In the genomic region with DNA sequence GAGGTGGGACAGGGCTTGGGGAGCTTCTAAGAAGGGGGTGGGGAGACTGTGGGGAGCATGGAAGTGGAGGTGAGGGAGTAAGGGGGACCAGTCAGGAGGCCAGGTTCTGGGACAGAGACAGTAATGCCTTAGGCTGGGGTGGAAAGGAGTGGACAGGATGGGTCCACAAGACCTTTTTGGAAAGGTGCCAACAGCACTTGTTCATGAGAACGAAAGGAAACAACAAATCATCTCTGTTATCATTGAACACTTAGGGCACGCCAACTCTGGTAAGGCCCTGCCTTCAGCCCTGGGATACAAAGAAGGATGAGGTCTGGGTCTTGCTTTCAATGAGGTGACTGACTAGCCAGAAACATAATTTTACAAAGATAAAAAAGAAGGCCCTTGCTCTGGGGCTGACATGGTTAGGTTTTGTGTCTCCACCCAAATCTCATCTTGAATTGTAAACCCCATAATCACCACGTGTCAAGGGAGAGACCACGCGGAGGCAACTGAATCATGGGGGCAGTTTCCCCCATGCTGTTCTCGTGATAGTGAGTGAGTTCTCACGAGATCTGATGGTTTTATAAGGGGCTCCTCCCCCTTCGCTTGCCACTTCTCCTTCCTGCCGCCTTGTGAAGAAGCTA, we compare ENCODE assay signal across 16 cellular contexts.
DNase-seq lines count a peak whose midpoint lies in the region; ATAC-seq and TF ChIP-seq lines count a peak whose summit lies in the region.
"Had no signal": no experiment of that assay in that cellular context is flagged by ENCODE, and none has a peak within 500 bp of the region (broad histone marks: within the 10 kb centered on the region; RNA-seq: fewer than 3 reads in every experiment).

No MANE protein-coding gene starts in this region.

- H3K9me3 ChIP-seq in PC-3 (ENCODE audit: low read length) (no peaks in the 10 kb centered on the region), stomach (no peaks in the 10 kb centered on the region)
- H3K9me3 ChIP-seq: heart left ventricle, SJCRH30 had no signal

- H3K4me1 ChIP-seq in PC-3 (ENCODE audit: insufficient read depth, low read length) (peaks cover 46% of the 10 kb centered on the region), stomach (peaks cover 22 to 33% (median 29%) of the 10 kb centered on the region in 4 donors)

- intact Hi-C loops in PC-3 (cut with micrococcal nuclease), result loop anchor here (5.0 kb wide), 1 partner anchor 421 kb away; no protein-coding TSS in a partner anchor
- intact Hi-C loops in stomach (cut with DNase I; ENCODE audit: low total_unique reads), result no loop called here

- no peaks in the 10 kb centered on the region for H3K79me2 ChIP-seq in PC-3 (ENCODE audit: low read length)

- CTCF ChIA-PET in PC-3 (lab: Charles Lee), result no interaction called here

- no TSS peak for BruUV-seq in PC-3 (replicated peaks; lab: Mats Ljungman, UMichigan)

- H2AFZ ChIP-seq in PC-3 (ENCODE audit: low read length), result no peak overlapping the region

- TF ChIP-seq CTCF in PC-3 (conservative IDR thresholded peaks at IDR 0.05; ENCODE audit: low read depth, low read length), result no peak
- TF ChIP-seq CTCF in stomach (IDR thresholded peaks at IDR 0.05), result no peak

- peak overlapping the region; percentile 67 for H3K9ac ChIP-seq in PC-3 (ENCODE audit: low read length)

- 79 to 86% (median 84%) methylated on average over 9 of the region's 9 CpGs for WGBS in stomach, 5 donors

- peak overlapping the region; percentile 90 for H3K27ac ChIP-seq in PC-3 (ENCODE audit: low read length)
- peak overlapping the region; percentile 80 to 90 (median 84) for H3K27ac ChIP-seq in stomach
- H3K27ac ChIP-seq: SJCRH30 had no signal

- H3K4me3 ChIP-seq in PC-3 (ENCODE audit: low read length) (no peak overlapping the region), stomach (no peak overlapping the region)
- H3K4me3 ChIP-seq: heart left ventricle, SJCRH30 had no signal

- no peaks in the 10 kb centered on the region for H4K20me1 ChIP-seq in PC-3 (ENCODE audit: low read length)

- H3K9me2 ChIP-seq in PC-3 (replicated peaks; ENCODE audit: low read length), result no peaks in the 10 kb centered on the region

- POLR2A ChIA-PET in PC-3 (lab: Charles Lee; ENCODE audit: unreplicated experiment), result no interaction called here

- no peak for TF ChIP-seq EP300 in stomach (IDR thresholded peaks at IDR 0.05)

- TF ChIP-seq POLR2A in erythroblast (IDR thresholded peaks at IDR 0.05; ENCODE audit: low read length) (no peak), stomach (IDR thresholded peaks at IDR 0.05) (no peak)

- H3K36me3 ChIP-seq in PC-3 (ENCODE audit: low read depth, low read length), result no peaks in the 10 kb centered on the region
- no peaks in the 10 kb centered on the region for H3K36me3 ChIP-seq in stomach
- H3K36me3 ChIP-seq: heart left ventricle, SJCRH30 had no signal

- H3F3A ChIP-seq in PC-3 (ENCODE audit: low read length, unreplicated experiment), result peaks cover 10% of the 10 kb centered on the region

- H3K27me3 ChIP-seq in PC-3 (ENCODE audit: low read length) (no peaks in the 10 kb centered on the region), stomach (no peaks in the 10 kb centered on the region)
- H3K27me3 ChIP-seq: heart left ventricle, SJCRH30 had no signal

- peak overlapping the region; percentile 57; the same call in 1 of the 2 replicates for H3K4me2 ChIP-seq in PC-3 (ENCODE audit: low read length)

- DNase-seq in NCI-H748 (lab: John Stamatoyannopoulos, UW; ENCODE audit: unreplicated experiment), result peak; percentile 65
- DNase-seq in NCI-H748 treated with DMSO at 0.1 percent for 48 hours (lab: John Stamatoyannopoulos, UW), result no peak
- no peak for DNase-seq in PC-3
- peak; percentile 17 to 44 for DNase-seq in erythroblast (lab: John Stamatoyannopoulos, UW)
- DNase-seq in stomach, result no peak
- no peak for DNase-seq in NCI-H187 (lab: John Stamatoyannopoulos, UW)
- no peak for DNase-seq in hippocampal formation (lab: John Stamatoyannopoulos, UW)
- DNase-seq: activated CD4-positive, alpha-beta T cell treated with anti-CD3 and anti-CD28 coated beads, Interleukin-2, amount 10 ng/mL, durations not matched to agents 24 days and 14 days; activated naive CD4-positive, alpha-beta T cell treated with anti-CD3 and anti-CD28 coated beads, Interleukin-2, amount 10 ng/mL, durations not matched to agents 7 days and 5 days; heart left ventricle; midbrain; MM.1S; right cardiac atrium; T-helper 9 cell had no signal

- no peak for ATAC-seq in PC-3
- ATAC-seq in HG02973 (IDR thresholded peaks at IDR 0.05; ENCODE audit: unreplicated experiment), result no peak

Comparison
In these comparisons a context has a peak if more than half of its experiments do, and no peak if none do; other contexts are left out.
1. DNase-seq: peak in NCI-H748 (single experiment) and erythroblast (2 of 2); none in NCI-H748 treated with DMSO at 0.1 percent for 48 hours (single experiment), PC-3 (single experiment), stomach (single experiment), NCI-H187 (0 of 2) and hippocampal formation (0 of 2).